In the genomic region with DNA sequence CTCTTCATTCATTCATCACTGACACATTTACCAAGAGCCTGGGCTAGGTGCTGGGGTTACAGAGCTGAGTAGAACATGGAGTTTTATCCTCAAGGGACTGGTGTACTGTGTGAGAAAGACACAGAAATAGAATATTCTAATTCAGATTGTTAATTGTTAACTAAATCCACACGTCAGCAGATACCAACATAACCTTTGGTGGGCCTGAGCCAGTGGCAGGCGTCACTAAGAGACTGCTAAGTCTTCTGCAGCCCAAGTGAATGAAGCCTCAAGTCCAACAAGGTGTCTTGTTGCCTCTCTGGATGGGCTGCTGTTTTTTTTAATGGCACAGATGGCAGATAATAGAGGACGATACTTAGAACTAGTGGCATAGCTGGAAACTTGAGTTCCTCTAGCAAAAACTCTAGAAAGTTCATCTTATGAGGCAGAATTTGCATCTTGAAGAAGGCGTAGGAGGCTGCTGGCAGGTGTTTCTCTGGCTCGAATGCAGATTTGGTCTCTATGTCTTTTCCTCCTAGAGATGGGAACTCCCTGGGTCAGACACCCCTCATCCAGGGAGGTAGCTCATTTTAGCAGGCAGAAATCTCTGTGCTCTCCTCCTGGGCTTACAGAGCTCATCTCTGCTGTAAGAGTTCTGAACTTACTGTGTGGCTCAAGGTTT, we compare ENCODE assay signal across 13 cellular contexts.
DNase-seq lines count a peak whose midpoint lies in the region; ATAC-seq and TF ChIP-seq lines count a peak whose summit lies in the region.
"Had no signal": no experiment of that assay in that cellular context is flagged by ENCODE, and none has a peak within 500 bp of the region (broad histone marks: within the 10 kb centered on the region; RNA-seq: fewer than 3 reads in every experiment).

No MANE protein-coding gene starts in this region.

- ATAC-seq in GM18517 (IDR thresholded peaks at IDR 0.05; ENCODE audit: unreplicated experiment): peak; percentile 82
- peak; percentile 83 for ATAC-seq in GM21381 (IDR thresholded peaks at IDR 0.05; ENCODE audit: unreplicated experiment)
- peak; percentile 58 for ATAC-seq in HG02970 (IDR thresholded peaks at IDR 0.05; ENCODE audit: low FRiP score, unreplicated experiment)
- no peak for ATAC-seq in GM19035 (IDR thresholded peaks at IDR 0.05; ENCODE audit: unreplicated experiment)

- H3K36me3 ChIP-seq in WERI-Rb-1: no peaks in the 10 kb centered on the region; the same call in 1 of the 2 replicates

- TF ChIP-seq CTCF in WERI-Rb-1 (IDR thresholded peaks at IDR 0.05; ENCODE audit: low read depth, low read length): no peak

- no peaks in the 10 kb centered on the region for H3K27me3 ChIP-seq in WERI-Rb-1 (ENCODE audit: insufficient read depth, low read depth, severe bottlenecking)

- DNase-seq in WERI-Rb-1 (no peak), nucleus accumbens (lab: John Stamatoyannopoulos, UW) (no peak), AG08395 (ENCODE audit: low spot score) (no peak)
- DNase-seq in activated T-cell treated with anti-CD3 and anti-CD28 coated beads, Interleukin-2, amount 50 U/mL, for 1 hour: no peak
- DNase-seq: activated CD8-positive, alpha-beta memory T cell treated with anti-CD3 and anti-CD28 coated beads, Interleukin-2, amount 50 U/mL, for 48 hours; C1 segment of cervical spinal cord; cortex of kidney; NCI-H1092; stimulated activated CD4-positive, alpha-beta T cell treated with anti-CD3 and anti-CD28 coated beads, Interleukin-4, amount 100 ng/mL, for 24 hours had no signal

- H3K9me3 ChIP-seq in WERI-Rb-1 (ENCODE audit: severe bottlenecking): no peaks in the 10 kb centered on the region

- peak overlapping the region; percentile 53; the same call in 1 of the 2 replicates for H3K27ac ChIP-seq in WERI-Rb-1

- 0 out of 2 replicates have a peak overlapping the region, but pooled peaks have one; percentile 0 for H3K4me3 ChIP-seq in WERI-Rb-1 (ENCODE audit: low read depth, low read length)
